In the genomic region with DNA sequence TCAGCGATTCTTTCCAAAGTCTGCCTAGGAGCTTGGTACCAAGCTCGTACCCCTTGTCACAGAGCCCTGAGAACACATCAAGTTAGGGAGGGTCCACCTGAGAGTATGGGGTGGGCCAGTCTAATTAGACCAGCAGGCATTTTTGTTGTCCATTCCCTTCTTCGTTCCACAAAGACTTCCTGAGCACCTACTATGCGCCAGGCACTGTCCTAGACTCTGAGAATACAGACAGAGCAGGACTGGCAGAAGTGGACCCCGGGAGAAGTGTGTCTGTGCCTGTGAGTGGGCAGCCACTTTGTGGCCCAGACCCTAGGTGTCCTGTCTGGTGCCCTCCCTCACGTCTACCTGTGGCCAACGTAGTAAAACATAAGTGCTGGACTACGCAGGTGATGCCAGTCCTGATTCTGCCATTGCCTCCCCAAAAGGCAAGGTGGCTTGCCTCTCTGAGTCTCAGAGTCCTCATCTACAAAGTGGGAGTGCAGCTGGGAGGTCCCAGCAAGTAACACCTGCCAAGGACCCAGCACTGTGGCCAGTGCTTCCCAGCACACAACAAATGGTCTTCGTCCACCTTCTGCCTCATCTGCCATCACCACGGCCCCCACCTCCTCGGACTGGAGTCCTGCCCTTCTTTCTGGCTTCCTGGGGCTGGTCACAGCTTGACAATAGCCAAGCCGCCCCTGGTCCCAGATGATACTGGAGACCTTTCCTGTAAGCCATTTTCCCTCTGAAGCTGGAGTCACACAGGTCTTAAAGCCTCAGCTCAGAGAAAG, we compare ENCODE assay signal across 24 cellular contexts. TPM values are rescaled to one million over a fixed set of nuclear protein-coding genes. Genes with fewer than 3 reads are reported as not detected.
DNase-seq lines count a peak whose midpoint lies in the region; ATAC-seq and TF ChIP-seq lines count a peak whose summit lies in the region.
"Had no signal": no experiment of that assay in that cellular context is flagged by ENCODE, and none has a peak within 500 bp of the region (broad histone marks: within the 10 kb centered on the region; RNA-seq: fewer than 3 reads in every experiment).

No MANE protein-coding gene starts in this region.

- H3K4me1 ChIP-seq in vagina: no peaks in the 10 kb centered on the region
- H3K4me1 ChIP-seq: psoas muscle had no signal

- no peak overlapping the region for H3K27ac Mint-ChIP-seq in activated T-cell treated with anti-CD3 and anti-CD28 coated beads, Interleukin-2, amount 50 U/mL, for 24 hours
- peak overlapping the region; percentile 52 for H3K27ac Mint-ChIP-seq in activated CD8-positive, alpha-beta memory T cell treated with anti-CD3 and anti-CD28 coated beads, Interleukin-2, amount 10 ng/mL, durations not matched to agents 7 days and 5 days
- H3K27ac Mint-ChIP-seq in WTC11: no peak overlapping the region
- H3K27ac Mint-ChIP-seq: HFFc6; T-helper 2 cell treated with Interferon-gamma antibody and Interleukin-4, amounts not matched to agents 5 μg/mL and 100 μg/mL, for 36 hours had no signal

- intact Hi-C loops in posterior vena cava (cut with DNase I) (no loop called here), vagina (cut with DNase I) (no loop called here)

- no peak overlapping the region for H3K4me3 Mint-ChIP-seq in activated T-cell treated with anti-CD3 and anti-CD28 coated beads, Interleukin-2, amount 50 U/mL, for 24 hours
- no peak overlapping the region for H3K4me3 Mint-ChIP-seq in activated CD8-positive, alpha-beta memory T cell treated with anti-CD3 and anti-CD28 coated beads, Interleukin-2, amount 10 ng/mL, durations not matched to agents 7 days and 5 days
- no peak overlapping the region for H3K4me3 Mint-ChIP-seq in WTC11
- H3K4me3 Mint-ChIP-seq: HFFc6; T-helper 2 cell treated with Interferon-gamma antibody and Interleukin-4, amounts not matched to agents 5 μg/mL and 100 μg/mL, for 36 hours had no signal

- H3K36me3 ChIP-seq in vagina: no peaks in the 10 kb centered on the region
- H3K36me3 ChIP-seq: heart right ventricle, left lung had no signal

- no peaks in the 10 kb centered on the region for H3K27me3 ChIP-seq in vagina
- H3K27me3 ChIP-seq: heart right ventricle, left lung had no signal

- POLR2A ChIA-PET in WTC11 (lab: Charles Lee): no interaction called here

- no peak overlapping the region for H3K4me3 ChIP-seq in vagina
- H3K4me3 ChIP-seq: dorsolateral prefrontal cortex, heart right ventricle, left lung, psoas muscle, skin epidermis had no signal

- H3K4me1 Mint-ChIP-seq in activated T-cell treated with anti-CD3 and anti-CD28 coated beads, Interleukin-2, amount 50 U/mL, for 24 hours (ENCODE audit: low read depth): peaks cover 9% of the 10 kb centered on the region
- peaks cover 42% of the 10 kb centered on the region for H3K4me1 Mint-ChIP-seq in activated CD8-positive, alpha-beta memory T cell treated with anti-CD3 and anti-CD28 coated beads, Interleukin-2, amount 10 ng/mL, durations not matched to agents 7 days and 5 days
- peaks cover 16% of the 10 kb centered on the region for H3K4me1 Mint-ChIP-seq in WTC11

- ATAC-seq in activated CD8-positive, alpha-beta memory T cell treated with anti-CD3 and anti-CD28 coated beads, Interleukin-2, amount 10 ng/mL, durations not matched to agents 7 days and 5 days: no peak
- ATAC-seq in left lobe of liver (no peak), WTC11 (no peak)
- ATAC-seq: left lung, psoas muscle had no signal

- H3K9me3 ChIP-seq in vagina: no peaks in the 10 kb centered on the region
- H3K9me3 ChIP-seq: heart right ventricle, left lung, psoas muscle had no signal

- no peaks in the 10 kb centered on the region for H3K27me3 Mint-ChIP-seq in activated T-cell treated with anti-CD3 and anti-CD28 coated beads, Interleukin-2, amount 50 U/mL, for 24 hours
- no peaks in the 10 kb centered on the region for H3K27me3 Mint-ChIP-seq in activated CD8-positive, alpha-beta memory T cell treated with anti-CD3 and anti-CD28 coated beads, Interleukin-2, amount 10 ng/mL, durations not matched to agents 7 days and 5 days
- H3K27me3 Mint-ChIP-seq in WTC11 (ENCODE audit: low read depth): no peaks in the 10 kb centered on the region; the same call in 1 of the 2 replicates

- no peaks in the 10 kb centered on the region for H3K9me3 Mint-ChIP-seq in activated T-cell treated with anti-CD3 and anti-CD28 coated beads, Interleukin-2, amount 50 U/mL, for 24 hours
- no peaks in the 10 kb centered on the region for H3K9me3 Mint-ChIP-seq in activated CD8-positive, alpha-beta memory T cell treated with anti-CD3 and anti-CD28 coated beads, Interleukin-2, amount 10 ng/mL, durations not matched to agents 7 days and 5 days (ENCODE audit: low read depth)
- H3K9me3 Mint-ChIP-seq in WTC11: no peaks in the 10 kb centered on the region
- H3K9me3 Mint-ChIP-seq: HFFc6; T-helper 2 cell treated with Interferon-gamma antibody and Interleukin-4, amounts not matched to agents 5 μg/mL and 100 μg/mL, for 36 hours had no signal

- CTCF ChIA-PET in activated CD8-positive, alpha-beta memory T cell treated with anti-CD3 and anti-CD28 coated beads, Interleukin-2, amount 10 ng/mL, durations not matched to agents 7 days and 5 days (lab: Charles Lee): no interaction called here
- CTCF ChIA-PET in WTC11 (lab: Charles Lee): interaction anchor here (1.3 kb wide), 1 partner anchor 103 kb away, joined by 3 read pairs; no protein-coding TSS in a partner anchor

- no peak for TF ChIP-seq POLR2A in vagina (IDR thresholded peaks at IDR 0.05)

- DNase-seq in activated T-cell treated with anti-CD3 and anti-CD28 coated beads, Interleukin-2, amount 50 U/mL, for 24 hours: peak; percentile 14
- DNase-seq in activated T-cell treated with anti-CD3 and anti-CD28 coated beads, Interleukin-2, amount 50 U/mL, for 1 hour: no peak
- no peak for DNase-seq in activated CD8-positive, alpha-beta memory T cell treated with anti-CD3 and anti-CD28 coated beads, Interleukin-2, amount 10 ng/mL, durations not matched to agents 7 days and 5 days
- DNase-seq in left lobe of liver (ENCODE audit: low spot score): peak; percentile 21
- peak; percentile 47 for DNase-seq in posterior vena cava (ENCODE audit: low spot score)
- no peak for DNase-seq in WTC11 (ENCODE audit: low spot score)
- DNase-seq in iPS-NIHi7 (ENCODE audit: extremely low spot score): no peak
- DNase-seq in vagina (ENCODE audit: extremely low spot score in 2 of 2): no peak
- DNase-seq: activated naive CD4-positive, alpha-beta T cell treated with anti-CD3 and anti-CD28 coated beads, Interleukin-2, amount 50 U/mL, for 16 hours; DMS79; HFFc6; NCI-H1105; NCI-H2029 treated with DMSO at 0.1 percent for 48 hours; NCI-H345; NCI-H774; stimulated activated CD4-positive, alpha-beta T cell treated with anti-CD3 and anti-CD28 coated beads, Interleukin-2, amount 100 ng/mL, for 24 hours had no signal

- H3K36me3 Mint-ChIP-seq in activated T-cell treated with anti-CD3 and anti-CD28 coated beads, Interleukin-2, amount 50 U/mL, for 24 hours (ENCODE audit: low read depth): no peaks in the 10 kb centered on the region
- peaks cover 3% of the 10 kb centered on the region for H3K36me3 Mint-ChIP-seq in activated CD8-positive, alpha-beta memory T cell treated with anti-CD3 and anti-CD28 coated beads, Interleukin-2, amount 10 ng/mL, durations not matched to agents 7 days and 5 days
- no peaks in the 10 kb centered on the region for H3K36me3 Mint-ChIP-seq in WTC11

- no peak overlapping the region for H3K27ac ChIP-seq in vagina
- H3K27ac ChIP-seq: epithelial cell of prostate, left lung, psoas muscle, skin epidermis, VCaP had no signal

- TF ChIP-seq CTCF in WTC11 (IDR thresholded peaks at IDR 0.05) (no peak), vagina (IDR thresholded peaks at IDR 0.05) (no peak)

TF ChIP-seq in WTC11, 78 proteins besides CTCF, POLR2A, EP300 and RAD21 (continues in another document):
- no peak for TF ChIP-seq PRDM15 (CRISPR knock-in tag; IDR thresholded peaks at IDR 0.05)
- TF ChIP-seq FOXJ3 (CRISPR knock-in tag; IDR thresholded peaks at IDR 0.05; ENCODE audit: borderline replicate concordance): no peak
- TF ChIP-seq HMGA2 (CRISPR knock-in tag; IDR thresholded peaks at IDR 0.05): no peak

RNA-seq across cellular contexts. Expression of gene DUSP5, which starts 54.3 kb away (rescaled TPM):
- 100 to 1,000 TPM; 102 to 223 TPM for total RNA-seq in activated CD8-positive, alpha-beta memory T cell treated with anti-CD3 and anti-CD28 coated beads, Interleukin-2, amount 10 ng/mL, durations not matched to agents 7 days and 5 days
- total RNA-seq in left lobe of liver (3.8 TPM), posterior vena cava (10 to 100 TPM in 1 of 2 donors, 1 to 10 TPM in 1; 8.5 to 23.2 TPM), WTC11 (2021) (31.4 to 55.1 TPM (median 33.1 TPM) in 3 replicates), vagina (75.1 TPM)

Comparison
In these comparisons a context has a peak if more than half of its experiments do, and no peak if none do; other contexts are left out.
1. DNase-seq: peak in activated T-cell treated with anti-CD3 and anti-CD28 coated beads, Interleukin-2, amount 50 U/mL, for 24 hours (single experiment), left lobe of liver (single experiment) and posterior vena cava (single experiment); none in activated T-cell treated with anti-CD3 and anti-CD28 coated beads, Interleukin-2, amount 50 U/mL, for 1 hour (single experiment), activated CD8-positive, alpha-beta memory T cell treated with anti-CD3 and anti-CD28 coated beads, Interleukin-2, amount 10 ng/mL, durations not matched to agents 7 days and 5 days (single experiment), WTC11 (single experiment), iPS-NIHi7 (single experiment) and vagina (0 of 2).